8 cellular contexts compared by ENCODE assay signal in genomic region chr15:51736069-51736468, GRCh38. TPM values are rescaled to one million over a fixed set of nuclear protein-coding genes. Genes with fewer than 3 reads are reported as not detected.
DNase-seq lines count a peak whose midpoint lies in the region; ATAC-seq and TF ChIP-seq lines count a peak whose summit lies in the region.

No MANE protein-coding gene starts in this region.

- H3K27me3 ChIP-seq in BLaER1 treated with 17β-estradiol and CSF1 and Interleukin-3, amounts not matched to agents 10 nM and 100 nM, result no peaks in the 10 kb centered on the region
- H3K27me3 ChIP-seq in SK-N-SH (ENCODE audit: insufficient read depth) (no peaks in the 10 kb centered on the region), upper lobe of left lung (no peaks in the 10 kb centered on the region)

- H3K79me2 ChIP-seq in SK-N-SH (ENCODE audit: insufficient read depth), result peaks cover 16% of the 10 kb centered on the region

- POLR2A ChIA-PET in SK-N-SH (lab: Yijun Ruan, JAX), result interaction anchor here (1.3 kb wide), 1 partner anchor 55 kb away, joined by 3 read pairs; the partner anchor contains the start of gene SCG3

- H3K36me3 ChIP-seq in BLaER1 treated with 17β-estradiol and CSF1 and Interleukin-3, amounts not matched to agents 10 nM and 100 nM, result peaks cover 0 to 18% (median 0%) of the 10 kb centered on the region in 11 experiments; a peak in 4 of 22 replicates
- H3K36me3 ChIP-seq in SK-N-SH (replicated peaks in 1 of 2; ENCODE audit: control insufficient read depth in 1 of 2, insufficient read depth in 2 of 2, low read length in 1 of 2), result no peaks in the 10 kb centered on the region
- no peaks in the 10 kb centered on the region for H3K36me3 ChIP-seq in upper lobe of left lung

- TF ChIP-seq CTCF in SK-N-SH (IDR thresholded peaks at IDR 0.05), result no peak
- TF ChIP-seq CTCF in fibroblast of pulmonary artery (IDR thresholded peaks at IDR 0.05; ENCODE audit: low read length, missing control alignments), result no peak
- TF ChIP-seq CTCF in upper lobe of left lung (IDR thresholded peaks at IDR 0.05), result no peak

- CTCF ChIA-PET in SK-N-SH (lab: Yijun Ruan, JAX), result interaction anchor here (0.7 to 17.1 kb wide), 6 partner anchors 10 to 86 kb away, joined by 3 to 130 read pairs (median 12); no protein-coding TSS in a partner anchor

- H2AFZ ChIP-seq in SK-N-SH (ENCODE audit: low read depth), result no peak overlapping the region

- WGBS in SK-N-SH (ENCODE audit: low lambda C conversion rate), result 80% methylated on average over 3 of the region's 3 CpGs
- WGBS in upper lobe of left lung, 2 donors, result 44 to 45% methylated on average over 3 of the region's 3 CpGs

- no peak for TF ChIP-seq RAD21 in SK-N-SH (IDR thresholded peaks at IDR 0.05; ENCODE audit: low read length)

- no peak for TF ChIP-seq EP300 in SK-N-SH (IDR thresholded peaks at IDR 0.05; ENCODE audit: borderline replicate concordance in 1 of 2, low read depth in 1 of 2, low read length in 1 of 2)
- no peak for TF ChIP-seq EP300 in upper lobe of left lung (IDR thresholded peaks at IDR 0.05)

- H3F3A ChIP-seq in SK-N-SH (replicated peaks; ENCODE audit: insufficient read depth), result no peaks in the 10 kb centered on the region

- DNase-seq in SK-N-SH (peak; percentile 14), fibroblast of pulmonary artery (ENCODE audit: low read depth) (no peak), upper lobe of left lung (no peak), ecto neural progenitor cell (ENCODE audit: low spot score) (no peak), NCI-H2227 treated with DMSO at 0.1 percent for 48 hours (lab: John Stamatoyannopoulos, UW) (no peak), NCI-H524 treated with DMSO at 0.1 percent for 48 hours (lab: John Stamatoyannopoulos, UW) (no peak)

- no peaks in the 10 kb centered on the region for H3K9me2 ChIP-seq in SK-N-SH

- ATAC-seq in GM19452 (IDR thresholded peaks at IDR 0.05; ENCODE audit: unreplicated experiment) (peak; percentile 27), upper lobe of left lung (ENCODE audit: low FRiP score in 2 of 2) (no peak)

- H4K20me1 ChIP-seq in BLaER1 treated with 17β-estradiol and CSF1 and Interleukin-3, amounts not matched to agents 10 nM and 100 nM, result peaks cover 0 to 20% (median 3%) of the 10 kb centered on the region in 11 experiments; a peak in 9 of 22 replicates
- no peaks in the 10 kb centered on the region for H4K20me1 ChIP-seq in SK-N-SH (ENCODE audit: insufficient read depth)

- H3K9ac ChIP-seq in BLaER1 treated with 17β-estradiol and CSF1 and Interleukin-3, amounts not matched to agents 10 nM and 100 nM, result peak overlapping the region; percentile 81 to 95 (median 93)
- H3K9ac ChIP-seq in SK-N-SH, result no peak overlapping the region

- H3K4me3 ChIP-seq in BLaER1 treated with 17β-estradiol and CSF1 and Interleukin-3, amounts not matched to agents 10 nM and 100 nM, result peak overlapping the region; percentile 79 to 90 (median 84)
- H3K4me3 ChIP-seq in SK-N-SH (ENCODE audit: low read depth in 2 of 2, low read length in 1 of 2) (peak overlapping the region; percentile 51 to 74; a peak in 3 of 4 replicates), fibroblast of pulmonary artery (replicated peaks; ENCODE audit: low read depth, low read length) (peak overlapping the region; percentile 65), upper lobe of left lung (peak overlapping the region in 2 of 4 donors; percentile 74 to 91)

- TF ChIP-seq POLR2A in upper lobe of left lung (IDR thresholded peaks at IDR 0.05), result no peak

- H3K9me3 ChIP-seq in BLaER1 treated with 17β-estradiol and CSF1 and Interleukin-3, amounts not matched to agents 10 nM and 100 nM (replicated peaks in 1 of 11), result no peaks in the 10 kb centered on the region
- H3K9me3 ChIP-seq in SK-N-SH (no peaks in the 10 kb centered on the region), upper lobe of left lung (no peaks in the 10 kb centered on the region)

- H3K4me2 ChIP-seq in BLaER1 treated with 17β-estradiol and CSF1 and Interleukin-3, amounts not matched to agents 10 nM and 100 nM, result peak overlapping the region; percentile 90 to 97 (median 96)
- peak overlapping the region; percentile 67 for H3K4me2 ChIP-seq in SK-N-SH

- H3K27ac ChIP-seq in BLaER1 treated with 17β-estradiol and CSF1 and Interleukin-3, amounts not matched to agents 10 nM and 100 nM, result peak overlapping the region in 10 of 11 experiments; percentile 85 to 96 (median 94); a peak in 20 of 22 replicates
- H3K27ac ChIP-seq in SK-N-SH (ENCODE audit: low read depth in 2 of 2, low read length in 1 of 2) (no peak overlapping the region), upper lobe of left lung (peak overlapping the region; percentile 52 to 96 (median 86))

- peaks cover 60 to 69% (median 65%) of the 10 kb centered on the region in 10 experiments for H3K4me1 ChIP-seq in BLaER1 treated with 17β-estradiol and CSF1 and Interleukin-3, amounts not matched to agents 10 nM and 100 nM
- H3K4me1 ChIP-seq in SK-N-SH (ENCODE audit: control insufficient read depth in 1 of 2, insufficient read depth in 2 of 2, low read depth in 1 of 2, low read length in 1 of 2) (peaks cover 0 to 23% of the 10 kb centered on the region in 2 experiments; a peak in 2 of 4 replicates), upper lobe of left lung (peaks cover 29 to 44% (median 35%) of the 10 kb centered on the region in 4 donors)

TF ChIP-seq in SK-N-SH, 30 proteins besides CTCF, POLR2A, EP300 and RAD21 (continues in another document):
- no peak for TF ChIP-seq NFIC (IDR thresholded peaks at IDR 0.05; ENCODE audit: borderline replicate concordance)
- no peak for TF ChIP-seq CHD2 (IDR thresholded peaks at IDR 0.05; ENCODE audit: low read length, partially characterized antibody)
- TF ChIP-seq FOSL2 (IDR thresholded peaks at IDR 0.05; ENCODE audit: borderline replicate concordance, low read depth), result no peak
- TF ChIP-seq PBX3 (IDR thresholded peaks at IDR 0.05), result no peak
- no peak for TF ChIP-seq EZH2phosphoT487 (IDR thresholded peaks at IDR 0.05; ENCODE audit: borderline replicate concordance, low read depth)
- no peak for TF ChIP-seq FOXJ3 (CRISPR knock-in tag; IDR thresholded peaks at IDR 0.05)
- TF ChIP-seq, protein P1, sequence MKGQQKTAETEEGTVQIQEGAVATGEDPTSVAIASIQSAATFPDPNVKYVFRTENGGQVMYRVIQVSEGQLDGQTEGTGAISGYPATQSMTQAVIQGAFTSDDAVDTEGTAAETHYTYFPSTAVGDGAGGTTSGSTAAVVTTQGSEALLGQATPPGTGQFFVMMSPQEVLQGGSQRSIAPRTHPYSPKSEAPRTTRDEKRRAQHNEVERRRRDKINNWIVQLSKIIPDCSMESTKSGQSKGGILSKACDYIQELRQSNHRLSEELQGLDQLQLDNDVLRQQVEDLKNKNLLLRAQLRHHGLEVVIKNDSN (IDR thresholded peaks at IDR 0.05; ENCODE audit: borderline replicate concordance, low read depth), result no peak
- TF ChIP-seq, protein P2, sequence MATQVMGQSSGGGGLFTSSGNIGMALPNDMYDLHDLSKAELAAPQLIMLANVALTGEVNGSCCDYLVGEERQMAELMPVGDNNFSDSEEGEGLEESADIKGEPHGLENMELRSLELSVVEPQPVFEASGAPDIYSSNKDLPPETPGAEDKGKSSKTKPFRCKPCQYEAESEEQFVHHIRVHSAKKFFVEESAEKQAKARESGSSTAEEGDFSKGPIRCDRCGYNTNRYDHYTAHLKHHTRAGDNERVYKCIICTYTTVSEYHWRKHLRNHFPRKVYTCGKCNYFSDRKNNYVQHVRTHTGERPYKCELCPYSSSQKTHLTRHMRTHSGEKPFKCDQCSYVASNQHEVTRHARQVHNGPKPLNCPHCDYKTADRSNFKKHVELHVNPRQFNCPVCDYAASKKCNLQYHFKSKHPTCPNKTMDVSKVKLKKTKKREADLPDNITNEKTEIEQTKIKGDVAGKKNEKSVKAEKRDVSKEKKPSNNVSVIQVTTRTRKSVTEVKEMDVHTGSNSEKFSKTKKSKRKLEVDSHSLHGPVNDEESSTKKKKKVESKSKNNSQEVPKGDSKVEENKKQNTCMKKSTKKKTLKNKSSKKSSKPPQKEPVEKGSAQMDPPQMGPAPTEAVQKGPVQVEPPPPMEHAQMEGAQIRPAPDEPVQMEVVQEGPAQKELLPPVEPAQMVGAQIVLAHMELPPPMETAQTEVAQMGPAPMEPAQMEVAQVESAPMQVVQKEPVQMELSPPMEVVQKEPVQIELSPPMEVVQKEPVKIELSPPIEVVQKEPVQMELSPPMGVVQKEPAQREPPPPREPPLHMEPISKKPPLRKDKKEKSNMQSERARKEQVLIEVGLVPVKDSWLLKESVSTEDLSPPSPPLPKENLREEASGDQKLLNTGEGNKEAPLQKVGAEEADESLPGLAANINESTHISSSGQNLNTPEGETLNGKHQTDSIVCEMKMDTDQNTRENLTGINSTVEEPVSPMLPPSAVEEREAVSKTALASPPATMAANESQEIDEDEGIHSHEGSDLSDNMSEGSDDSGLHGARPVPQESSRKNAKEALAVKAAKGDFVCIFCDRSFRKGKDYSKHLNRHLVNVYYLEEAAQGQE (IDR thresholded peaks at IDR 0.05; ENCODE audit: low read depth, low read length), result no peak
- TF ChIP-seq NRF1 (IDR thresholded peaks at IDR 0.05; ENCODE audit: low read depth, low read length), result no peak
- no peak for TF ChIP-seq RXRA (IDR thresholded peaks at IDR 0.05; ENCODE audit: borderline replicate concordance, low read depth)

RNA-seq across cellular contexts. Expression of gene LYSMD2, which starts 1.4 kb away (rescaled TPM):
- polyA plus RNA-seq in SK-N-SH (2012; rRNA removed), result 10.3 and 14.2 TPM in 2 replicates
- 20.2 and 24.9 TPM in 2 replicates for polyA plus RNA-seq in SK-N-SH (2012; cell fraction: cytosol; rRNA removed)
- polyA plus RNA-seq in SK-N-SH (2012; cell fraction: nucleus; rRNA removed), result 6.6 and 8.0 TPM in 2 replicates
- total RNA-seq in upper lobe of left lung, result 10 to 100 TPM; 13.4 to 22.8 (median 17.9) TPM

RNA-seq across cellular contexts. Expression of gene TMOD2, which starts 15.3 kb away (rescaled TPM):
- 2.7 and 4.4 TPM in 2 replicates for polyA plus RNA-seq in SK-N-SH (2012; rRNA removed)
- 4.3 TPM in 2 replicates for polyA plus RNA-seq in SK-N-SH (2012; cell fraction: cytosol; rRNA removed)
- polyA plus RNA-seq in SK-N-SH (2012; cell fraction: nucleus; rRNA removed), result 3.1 and 6.4 TPM in 2 replicates
- 10 to 100 TPM in 3 of 6 donors, 1 to 10 TPM in 3; 5.6 to 13.8 (median 10.9) TPM for total RNA-seq in upper lobe of left lung

RNA-seq across cellular contexts. Expression of gene SCG3, which starts 54.8 kb away (rescaled TPM):
- 0.16 and 0.41 TPM in 2 replicates for polyA plus RNA-seq in SK-N-SH (2012; rRNA removed)
- 0.67 and 0.85 TPM in 2 replicates for polyA plus RNA-seq in SK-N-SH (2012; cell fraction: cytosol; rRNA removed)
- polyA plus RNA-seq in SK-N-SH (2012; cell fraction: nucleus; rRNA removed), result 0.05 and 0.06 TPM in 2 replicates
- total RNA-seq in upper lobe of left lung, result under 1 TPM in 4 of 6 donors, not detected in 2; 0.14 to 0.40 (median 0.27) TPM

Comparison
In these comparisons a context has a peak if more than half of its experiments do, and no peak if none do; other contexts are left out.
1. H3K27ac ChIP-seq: peak in BLaER1 treated with 17β-estradiol and CSF1 and Interleukin-3, amounts not matched to agents 10 nM and 100 nM (10 of 11) and upper lobe of left lung (4 of 4); none in SK-N-SH (0 of 2).